Comparison of ENCODE assay signal across 15 cellular contexts in genomic region chr11:45651156-45651555, GRCh38. TPM values are rescaled to one million over a fixed set of nuclear protein-coding genes. Genes with fewer than 3 reads are reported as not detected.
DNase-seq lines count a peak whose midpoint lies in the region; ATAC-seq and TF ChIP-seq lines count a peak whose summit lies in the region.
"Had no signal": no experiment of that assay in that cellular context is flagged by ENCODE, and none has a peak within 500 bp of the region (broad histone marks: within the 10 kb centered on the region; RNA-seq: fewer than 3 reads in every experiment).

No MANE protein-coding gene starts in this region.

- TF ChIP-seq CTCF in IMR-90 (conservative IDR thresholded peaks at IDR 0.05; ENCODE audit: low read depth, low read length) (no peak), brain microvascular endothelial cell (IDR thresholded peaks at IDR 0.05; ENCODE audit: low read depth, low read length, missing control alignments) (no peak), testis (IDR thresholded peaks at IDR 0.05) (no peak)

- in situ Hi-C loops in IMR-90 (cut with MboI; ENCODE audit: low sequenced_read_pairs) (loop anchor here (5.0 kb wide), 1 partner anchor 279 kb away; no protein-coding TSS in a partner anchor), brain microvascular endothelial cell (cut with HindIII; ENCODE audit: low pct_ligation_motif_present, low sequenced_read_pairs) (loop anchor here (25.0 kb wide), 1 partner anchor 264 kb away; no protein-coding TSS in a partner anchor)

- no peak overlapping the region for H2BK120ac ChIP-seq in IMR-90 (ENCODE audit: low read depth, low read length)

- WGBS in IMR-90 (ENCODE audit: extremely low coverage in 2 of 2, insufficient read length in 1 of 2), 2 experiments: 78% methylated on average over 6 of the region's 9 CpGs; no CpG with 5 or more reads in 1 of the 2 experiments
- 66 to 73% methylated on average over 8 to 9 of the region's 9 CpGs for WGBS in testis, 2 donors

- no peak overlapping the region for H3K56ac ChIP-seq in IMR-90 (ENCODE audit: extremely low read depth, insufficient read depth, low read length)

- no peak for TF ChIP-seq RAD21 in IMR-90 (IDR thresholded peaks at IDR 0.05; ENCODE audit: low read length)

- H3K4ac ChIP-seq in IMR-90 (ENCODE audit: low read depth, low read length): no peak overlapping the region

- H4K20me1 ChIP-seq in IMR-90 (ENCODE audit: insufficient read depth, low read length): no peaks in the 10 kb centered on the region

- no peak overlapping the region for H3K27ac Mint-ChIP-seq in activated T-cell treated with anti-CD3 and anti-CD28 coated beads, Interleukin-2, amount 50 U/mL, for 24 hours
- H3K27ac Mint-ChIP-seq: CD4-positive, CD25-positive, alpha-beta regulatory T cell; GM23338; HFFc6 had no signal

- H4K8ac ChIP-seq in IMR-90 (ENCODE audit: low read depth in 2 of 2, low read length in 2 of 2): no peak overlapping the region

- no peak overlapping the region for H2AK5ac ChIP-seq in IMR-90 (ENCODE audit: low read depth, low read length)

- no peak overlapping the region for H4K91ac ChIP-seq in IMR-90 (ENCODE audit: insufficient read depth, low read depth, low read length)

- no peaks in the 10 kb centered on the region for H3K79me1 ChIP-seq in IMR-90 (ENCODE audit: low read depth in 1 of 2, low read length in 2 of 2)

- no peak overlapping the region for H2BK15ac ChIP-seq in IMR-90 (ENCODE audit: low read depth, low read length)

- POLR2A ChIA-PET in IMR-90 (lab: Charles Lee; ENCODE audit: unreplicated experiment): no interaction called here

- TF ChIP-seq POLR2A in IMR-90 (IDR thresholded peaks at IDR 0.05; ENCODE audit: low read depth, low read length) (no peak), testis (IDR thresholded peaks at IDR 0.05) (no peak)

- peak; percentile 10 for DNase-seq in activated T-cell treated with anti-CD3 and anti-CD28 coated beads, Interleukin-2, amount 50 U/mL, for 1 hour
- no peak for DNase-seq in activated T-cell treated with anti-CD3 and anti-CD28 coated beads, Interleukin-2, amount 50 U/mL, for 24 hours
- peak; percentile 11 for DNase-seq in 8988T
- no peak for DNase-seq in IMR-90
- peak; percentile 50 for DNase-seq in posterior vena cava (ENCODE audit: low spot score)
- DNase-seq in brain microvascular endothelial cell: no peak
- no peak for DNase-seq in testis
- DNase-seq: ACHN; CD4-positive, CD25-positive, alpha-beta regulatory T cell; DMS 273 treated with DMSO at 0.1 percent for 48 hours; HCEC 1CT; HFFc6 had no signal

- no peak overlapping the region for H2BK20ac ChIP-seq in IMR-90 (ENCODE audit: low read depth, low read length)

- H2AFZ ChIP-seq in IMR-90 (replicated peaks; ENCODE audit: low read length, poor library complexity): no peak overlapping the region
- H2AFZ ChIP-seq: GM23338 had no signal

- no peak overlapping the region for H4K5ac ChIP-seq in IMR-90 (ENCODE audit: low read depth, low read length)

- H3K4me3 ChIP-seq in IMR-90 (ENCODE audit: insufficient read depth, low read depth, low read length): no peak overlapping the region
- H3K4me3 ChIP-seq in brain microvascular endothelial cell (ENCODE audit: low read depth, low read length): no peak overlapping the region
- no peak overlapping the region for H3K4me3 ChIP-seq in testis
- H3K4me3 ChIP-seq: BLaER1 treated with 17β-estradiol and CSF1 and Interleukin-3, amounts not matched to agents 10 nM and 100 nM; GM23338 had no signal

- H3K9me3 ChIP-seq in IMR-90 (ENCODE audit: control insufficient read depth, insufficient read depth, low read length) (no peaks in the 10 kb centered on the region), testis (no peaks in the 10 kb centered on the region)

- no peaks in the 10 kb centered on the region for H3K9me3 Mint-ChIP-seq in activated T-cell treated with anti-CD3 and anti-CD28 coated beads, Interleukin-2, amount 50 U/mL, for 24 hours
- H3K9me3 Mint-ChIP-seq: CD4-positive, CD25-positive, alpha-beta regulatory T cell; GM23338; HFFc6 had no signal

- H3K4me3 Mint-ChIP-seq in activated T-cell treated with anti-CD3 and anti-CD28 coated beads, Interleukin-2, amount 50 U/mL, for 24 hours: no peak overlapping the region
- H3K4me3 Mint-ChIP-seq: CD4-positive, CD25-positive, alpha-beta regulatory T cell; GM23338; HFFc6 had no signal

- H3K4me1 ChIP-seq in IMR-90 (ENCODE audit: control insufficient read depth, insufficient read depth, low read length) (no peaks in the 10 kb centered on the region), testis (no peaks in the 10 kb centered on the region)

- intact Hi-C loops in IMR-90 (cut with micrococcal nuclease): no loop called here
- intact Hi-C loops in posterior vena cava (cut with DNase I): loop anchor here (10.0 kb wide), 1 partner anchor 276 kb away; no protein-coding TSS in a partner anchor
- intact Hi-C loops in testis (cut with DNase I; ENCODE audit: low total_unique reads): no loop called here

- no peak overlapping the region for H3K14ac ChIP-seq in IMR-90 (replicated peaks; ENCODE audit: low read depth, low read length)

- ATAC-seq in IMR-90 (ENCODE audit: low read depth) (no peak), HG02870 (IDR thresholded peaks at IDR 0.05; ENCODE audit: unreplicated experiment) (no peak)
- ATAC-seq: GM23338 had no signal

- dilution Hi-C loops in IMR-90 (cut with HindIII; ENCODE audit: low sequenced_read_pairs, unreplicated experiment): no loop called here

- CTCF ChIA-PET in IMR-90 (lab: Yijun Ruan, JAX): no interaction called here

- H3K9me1 ChIP-seq in IMR-90 (ENCODE audit: insufficient read depth, low read length): no peaks in the 10 kb centered on the region

- H3K27ac ChIP-seq in IMR-90 (ENCODE audit: insufficient read depth, low read length) (no peak overlapping the region), brain microvascular endothelial cell (no peak overlapping the region), testis (no peak overlapping the region)
- H3K27ac ChIP-seq: BLaER1 treated with 17β-estradiol and CSF1 and Interleukin-3, amounts not matched to agents 10 nM and 100 nM had no signal

- no peak overlapping the region for H3K18ac ChIP-seq in IMR-90 (ENCODE audit: low read depth, low read length)

- H3K23ac ChIP-seq in IMR-90 (ENCODE audit: low read depth, low read length): no peak overlapping the region; the same call in 1 of the 2 replicates

- H3K27me3 Mint-ChIP-seq in activated T-cell treated with anti-CD3 and anti-CD28 coated beads, Interleukin-2, amount 50 U/mL, for 24 hours: peaks cover 21% of the 10 kb centered on the region

- H2AK9ac ChIP-seq in IMR-90 (replicated peaks; ENCODE audit: low read depth, low read length, poor library complexity): peak overlapping the region; percentile 34

- BruUV-seq in IMR-90 (replicated peaks; lab: Mats Ljungman, UMichigan): no TSS peak

- no peak overlapping the region for H2BK5ac ChIP-seq in IMR-90 (ENCODE audit: low read depth, low read length, poor library complexity, severe bottlenecking)

- H3K4me1 Mint-ChIP-seq in activated T-cell treated with anti-CD3 and anti-CD28 coated beads, Interleukin-2, amount 50 U/mL, for 24 hours (ENCODE audit: low read depth): peaks cover 17% of the 10 kb centered on the region

- no peak overlapping the region for H3K4me2 ChIP-seq in IMR-90 (ENCODE audit: low read depth, low read length)
- H3K4me2 ChIP-seq: BLaER1 treated with 17β-estradiol and CSF1 and Interleukin-3, amounts not matched to agents 10 nM and 100 nM; GM23338 had no signal

- H3K36me3 Mint-ChIP-seq in activated T-cell treated with anti-CD3 and anti-CD28 coated beads, Interleukin-2, amount 50 U/mL, for 24 hours (ENCODE audit: low read depth): no peaks in the 10 kb centered on the region
- H3K36me3 Mint-ChIP-seq: CD4-positive, CD25-positive, alpha-beta regulatory T cell had no signal

- no peak overlapping the region for H3K9ac ChIP-seq in IMR-90 (ENCODE audit: low read depth, low read length)
- H3K9ac ChIP-seq: BLaER1 treated with 17β-estradiol and CSF1 and Interleukin-3, amounts not matched to agents 10 nM and 100 nM had no signal

- H3K36me3 ChIP-seq in IMR-90 (ENCODE audit: control insufficient read depth, insufficient read depth, low read length) (no peaks in the 10 kb centered on the region), brain microvascular endothelial cell (replicated peaks) (no peaks in the 10 kb centered on the region), testis (ENCODE audit: low read depth, missing control alignments) (no peaks in the 10 kb centered on the region)
- H3K36me3 ChIP-seq: BLaER1 treated with 17β-estradiol and CSF1 and Interleukin-3, amounts not matched to agents 10 nM and 100 nM had no signal

- H3K27me3 ChIP-seq in IMR-90 (ENCODE audit: control insufficient read depth, insufficient read depth, low read length) (peaks cover 1% of the 10 kb centered on the region; the same call in 1 of the 2 replicates), brain microvascular endothelial cell (replicated peaks) (no peaks in the 10 kb centered on the region), testis (no peaks in the 10 kb centered on the region)

TF ChIP-seq in IMR-90, 13 proteins besides CTCF, POLR2A, EP300 and RAD21 (continues in another document):
- TF ChIP-seq MXI1 (IDR thresholded peaks at IDR 0.05; ENCODE audit: borderline replicate concordance, low read depth, low read length) (no peak), MAZ (IDR thresholded peaks at IDR 0.05; ENCODE audit: borderline replicate concordance, low read depth, low read length) (no peak), NFE2L2 (IDR thresholded peaks at IDR 0.05; ENCODE audit: low read depth, low read length) (no peak), FOS (IDR thresholded peaks at IDR 0.05; ENCODE audit: low read depth, low read length) (no peak), MAFK (IDR thresholded peaks at IDR 0.05; ENCODE audit: low read depth, low read length) (no peak), BHLHE40 (IDR thresholded peaks at IDR 0.05; ENCODE audit: low read depth, low read length) (no peak), ELK1 (IDR thresholded peaks at IDR 0.05; ENCODE audit: borderline replicate concordance, low read depth, low read length) (no peak)

RNA-seq across cellular contexts. Expression of gene CHST1, which starts 14.3 kb away (rescaled TPM):
- total RNA-seq in IMR-90 (2012; rRNA removed) (not detected in 2 replicates), posterior vena cava (1 to 10 TPM; 3.3 to 5.2 TPM), testis (10 to 100 TPM in 1 of 2 donors, 1 to 10 TPM in 1; 6.2 to 10.6 TPM)
- polyA plus RNA-seq in IMR-90 (2012; rRNA removed) (0.21 and 0.27 TPM in 2 replicates), testis (ENCODE audit: insufficient read depth, low read depth, low replicate concordance) (17.1 TPM)
- 0.14 and 0.31 TPM in 2 replicates for polyA plus RNA-seq in IMR-90 (2012; cell fraction: cytosol; rRNA removed)
- 0.46 and 0.89 TPM in 2 replicates for polyA plus RNA-seq in IMR-90 (2012; cell fraction: nucleus; rRNA removed; ENCODE audit: low replicate concordance)

Comparison
In these comparisons a context has a peak if more than half of its experiments do, and no peak if none do; other contexts are left out.
1. DNase-seq: peak in activated T-cell treated with anti-CD3 and anti-CD28 coated beads, Interleukin-2, amount 50 U/mL, for 1 hour (single experiment), 8988T (single experiment) and posterior vena cava (single experiment); none in activated T-cell treated with anti-CD3 and anti-CD28 coated beads, Interleukin-2, amount 50 U/mL, for 24 hours (single experiment), IMR-90 (single experiment), brain microvascular endothelial cell (single experiment) and testis (single experiment).
2. intact Hi-C loops: an anchor here in posterior vena cava (10.0 kb wide); none called in IMR-90 and testis.